Comparison of ENCODE assay signal across 1 cellular context in the genomic region with DNA sequence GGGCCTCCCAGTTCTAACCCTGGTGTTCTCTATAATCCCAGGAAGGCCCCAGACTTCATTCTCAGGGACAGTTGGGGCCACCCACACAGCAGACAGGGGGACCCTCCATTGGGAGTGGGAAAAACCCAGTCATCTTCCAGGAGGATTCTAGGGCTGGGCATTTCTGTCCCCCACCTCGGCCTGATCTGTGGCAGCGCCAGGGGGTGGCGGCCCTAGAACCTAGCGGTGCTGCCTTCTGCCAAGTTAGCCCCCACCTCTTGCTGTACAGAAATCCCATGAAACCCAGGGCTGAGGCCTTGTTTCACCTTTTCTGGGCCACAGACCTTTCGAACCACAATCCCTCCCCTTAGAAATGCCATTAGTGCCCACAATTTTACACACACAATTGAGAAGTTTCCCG.
TF ChIP-seq lines count a peak whose summit lies in the region.

No MANE protein-coding gene starts in this region.

TF ChIP-seq in HCT116, 20 proteins besides CTCF, POLR2A, EP300 and RAD21 (continued from another document):
- TF ChIP-seq, protein P1, sequence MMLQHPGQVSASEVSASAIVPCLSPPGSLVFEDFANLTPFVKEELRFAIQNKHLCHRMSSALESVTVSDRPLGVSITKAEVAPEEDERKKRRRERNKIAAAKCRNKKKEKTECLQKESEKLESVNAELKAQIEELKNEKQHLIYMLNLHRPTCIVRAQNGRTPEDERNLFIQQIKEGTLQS (IDR thresholded peaks at IDR 0.05): no peak
- no peak for TF ChIP-seq SIN3A (IDR thresholded peaks at IDR 0.05; ENCODE audit: low read depth)
- TF ChIP-seq, protein P2, sequence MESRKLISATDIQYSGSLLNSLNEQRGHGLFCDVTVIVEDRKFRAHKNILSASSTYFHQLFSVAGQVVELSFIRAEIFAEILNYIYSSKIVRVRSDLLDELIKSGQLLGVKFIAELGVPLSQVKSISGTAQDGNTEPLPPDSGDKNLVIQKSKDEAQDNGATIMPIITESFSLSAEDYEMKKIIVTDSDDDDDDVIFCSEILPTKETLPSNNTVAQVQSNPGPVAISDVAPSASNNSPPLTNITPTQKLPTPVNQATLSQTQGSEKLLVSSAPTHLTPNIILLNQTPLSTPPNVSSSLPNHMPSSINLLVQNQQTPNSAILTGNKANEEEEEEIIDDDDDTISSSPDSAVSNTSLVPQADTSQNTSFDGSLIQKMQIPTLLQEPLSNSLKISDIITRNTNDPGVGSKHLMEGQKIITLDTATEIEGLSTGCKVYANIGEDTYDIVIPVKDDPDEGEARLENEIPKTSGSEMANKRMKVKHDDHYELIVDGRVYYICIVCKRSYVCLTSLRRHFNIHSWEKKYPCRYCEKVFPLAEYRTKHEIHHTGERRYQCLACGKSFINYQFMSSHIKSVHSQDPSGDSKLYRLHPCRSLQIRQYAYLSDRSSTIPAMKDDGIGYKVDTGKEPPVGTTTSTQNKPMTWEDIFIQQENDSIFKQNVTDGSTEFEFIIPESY (IDR thresholded peaks at IDR 0.05; ENCODE audit: extremely low read depth, insufficient replicate concordance, low read length): no peak
- no peak for TF ChIP-seq POLR2AphosphoS5 (IDR thresholded peaks at IDR 0.05; ENCODE audit: low read depth, low read length)
- TF ChIP-seq CEBPB (IDR thresholded peaks at IDR 0.05; ENCODE audit: low read depth): no peak
- TF ChIP-seq, protein P3, sequence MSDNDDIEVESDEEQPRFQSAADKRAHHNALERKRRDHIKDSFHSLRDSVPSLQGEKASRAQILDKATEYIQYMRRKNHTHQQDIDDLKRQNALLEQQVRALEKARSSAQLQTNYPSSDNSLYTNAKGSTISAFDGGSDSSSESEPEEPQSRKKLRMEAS (IDR thresholded peaks at IDR 0.05): no peak
